ENCODE assay signal across 1 cellular context in the genomic region with DNA sequence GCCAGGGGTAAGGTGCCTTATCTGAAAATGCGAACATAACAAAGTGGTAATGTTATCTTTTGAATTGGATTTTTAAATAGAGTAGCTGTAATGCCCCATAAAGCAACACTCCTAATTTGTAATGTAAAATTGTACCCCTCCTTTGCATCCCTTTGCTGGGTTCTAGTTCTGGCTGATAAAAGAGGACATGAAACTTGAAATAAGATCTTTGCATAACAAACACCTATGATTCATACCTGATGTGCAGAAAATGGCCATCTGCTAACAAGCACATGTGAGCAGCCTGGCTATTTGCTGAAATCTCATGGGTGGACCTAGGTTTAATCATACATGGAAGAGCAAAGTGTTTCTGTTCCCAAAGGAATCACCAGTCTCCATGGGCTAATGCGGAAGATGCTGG.
TF ChIP-seq lines count a peak whose summit lies in the region.

No MANE protein-coding gene starts in this region.

TF ChIP-seq in SK-N-SH treated with all-trans-retinoic acid at 6 μM for 48 hours, 23 proteins besides CTCF, POLR2A, EP300 and RAD21 (continued from another document):
- TF ChIP-seq, protein P1, sequence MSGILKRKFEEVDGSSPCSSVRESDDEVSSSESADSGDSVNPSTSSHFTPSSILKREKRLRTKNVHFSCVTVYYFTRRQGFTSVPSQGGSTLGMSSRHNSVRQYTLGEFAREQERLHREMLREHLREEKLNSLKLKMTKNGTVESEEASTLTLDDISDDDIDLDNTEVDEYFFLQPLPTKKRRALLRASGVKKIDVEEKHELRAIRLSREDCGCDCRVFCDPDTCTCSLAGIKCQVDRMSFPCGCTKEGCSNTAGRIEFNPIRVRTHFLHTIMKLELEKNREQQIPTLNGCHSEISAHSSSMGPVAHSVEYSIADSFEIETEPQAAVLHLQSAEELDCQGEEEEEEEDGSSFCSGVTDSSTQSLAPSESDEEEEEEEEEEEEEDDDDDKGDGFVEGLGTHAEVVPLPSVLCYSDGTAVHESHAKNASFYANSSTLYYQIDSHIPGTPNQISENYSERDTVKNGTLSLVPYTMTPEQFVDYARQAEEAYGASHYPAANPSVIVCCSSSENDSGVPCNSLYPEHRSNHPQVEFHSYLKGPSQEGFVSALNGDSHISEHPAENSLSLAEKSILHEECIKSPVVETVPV (CRISPR knock-in tag; IDR thresholded peaks at IDR 0.05) = no peak
- TF ChIP-seq RARB (CRISPR knock-in tag; IDR thresholded peaks at IDR 0.05) = no peak
- TF ChIP-seq TCF4 (CRISPR knock-in tag; IDR thresholded peaks at IDR 0.05; ENCODE audit: borderline replicate concordance) = no peak
- no peak for TF ChIP-seq ISL1 (CRISPR knock-in tag; IDR thresholded peaks at IDR 0.05)
- no peak for TF ChIP-seq TOX (CRISPR knock-in tag; IDR thresholded peaks at IDR 0.05; ENCODE audit: borderline replicate concordance)
- no peak for TF ChIP-seq OSR1 (CRISPR knock-in tag; IDR thresholded peaks at IDR 0.05)
- TF ChIP-seq, protein P2, sequence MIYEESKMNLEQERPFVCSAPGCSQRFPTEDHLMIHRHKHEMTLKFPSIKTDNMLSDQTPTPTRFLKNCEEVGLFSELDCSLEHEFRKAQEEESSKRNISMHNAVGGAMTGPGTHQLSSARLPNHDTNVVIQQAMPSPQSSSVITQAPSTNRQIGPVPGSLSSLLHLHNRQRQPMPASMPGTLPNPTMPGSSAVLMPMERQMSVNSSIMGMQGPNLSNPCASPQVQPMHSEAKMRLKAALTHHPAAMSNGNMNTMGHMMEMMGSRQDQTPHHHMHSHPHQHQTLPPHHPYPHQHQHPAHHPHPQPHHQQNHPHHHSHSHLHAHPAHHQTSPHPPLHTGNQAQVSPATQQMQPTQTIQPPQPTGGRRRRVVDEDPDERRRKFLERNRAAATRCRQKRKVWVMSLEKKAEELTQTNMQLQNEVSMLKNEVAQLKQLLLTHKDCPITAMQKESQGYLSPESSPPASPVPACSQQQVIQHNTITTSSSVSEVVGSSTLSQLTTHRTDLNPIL (CRISPR knock-in tag; IDR thresholded peaks at IDR 0.05; ENCODE audit: low read depth) = no peak
- no peak for TF ChIP-seq ZFP3 (CRISPR knock-in tag; IDR thresholded peaks at IDR 0.05)
- TF ChIP-seq SNAI2 (CRISPR knock-in tag; IDR thresholded peaks at IDR 0.05) = no peak
